Comparison of ENCODE assay signal across 30 cellular contexts in genomic region chr12:120990487-120991055, GRCh38. TPM values are rescaled to one million over a fixed set of nuclear protein-coding genes. Genes with fewer than 3 reads are reported as not detected.
DNase-seq lines count a peak whose midpoint lies in the region; ATAC-seq, FAIRE-seq and TF ChIP-seq lines count a peak whose summit lies in the region.
"Had no signal": no experiment of that assay in that cellular context is flagged by ENCODE, and none has a peak within 500 bp of the region (broad histone marks: within the 10 kb centered on the region; RNA-seq: fewer than 3 reads in every experiment).

No MANE protein-coding gene starts in this region.

- TF ChIP-seq RAD21 in K562 (CRISPR knock-in tag; conservative IDR thresholded peaks at IDR 0.05 in 1 of 2, IDR thresholded peaks at IDR 0.05 in 1 of 2) = no peak

- TF ChIP-seq EP300 in K562 (IDR thresholded peaks at IDR 0.05; ENCODE audit: low read length) = no peak

- in situ Hi-C loops in K562 (cut with MboI) = no loop called here

- H3K36me3 ChIP-seq in K562 (ENCODE audit: control insufficient read depth, insufficient read depth, low read length) = no peaks in the 10 kb centered on the region
- H3K36me3 ChIP-seq: BE2C, BLaER1 had no signal

- H3K9me3 Mint-ChIP-seq in activated naive CD4-positive, alpha-beta T cell treated with anti-CD3 and anti-CD28 coated beads, Interleukin-2, amount 10 ng/mL, durations not matched to agents 7 days and 5 days = no peaks in the 10 kb centered on the region
- H3K9me3 Mint-ChIP-seq in activated naive CD4-positive, alpha-beta T cell treated with anti-CD3 and anti-CD28 coated beads, Interleukin-2, amount 50 U/mL, for 72 hours = peaks cover 10 to 15% of the 10 kb centered on the region in 2 donors
- peaks cover 3% of the 10 kb centered on the region for H3K9me3 Mint-ChIP-seq in progenitor cell of endocrine pancreas (ENCODE audit: low read depth)
- H3K9me3 Mint-ChIP-seq: CD8-positive, alpha-beta memory T cell had no signal

- no peaks in the 10 kb centered on the region for H3K36me3 Mint-ChIP-seq in activated naive CD4-positive, alpha-beta T cell treated with anti-CD3 and anti-CD28 coated beads, Interleukin-2, amount 10 ng/mL, durations not matched to agents 7 days and 5 days
- H3K36me3 Mint-ChIP-seq in activated naive CD4-positive, alpha-beta T cell treated with anti-CD3 and anti-CD28 coated beads, Interleukin-2, amount 50 U/mL, for 72 hours = no peaks in the 10 kb centered on the region
- peaks cover 33% of the 10 kb centered on the region for H3K36me3 Mint-ChIP-seq in progenitor cell of endocrine pancreas (ENCODE audit: insufficient read depth)
- H3K36me3 Mint-ChIP-seq: CD14-positive monocyte; CD4-positive, alpha-beta memory T cell; CD4-positive, CD25-positive, alpha-beta regulatory T cell had no signal

- intact Hi-C loops in K562 (cut with micrococcal nuclease) = no loop called here

- H3K9ac ChIP-seq in K562 (ENCODE audit: insufficient read depth in 1 of 2, low read depth in 2 of 2, low read length in 2 of 2) = no peak overlapping the region
- H3K9ac ChIP-seq: BLaER1 had no signal

- H3K27ac Mint-ChIP-seq in activated naive CD4-positive, alpha-beta T cell treated with anti-CD3 and anti-CD28 coated beads, Interleukin-2, amount 10 ng/mL, durations not matched to agents 7 days and 5 days = peak overlapping the region; percentile 1
- no peak overlapping the region for H3K27ac Mint-ChIP-seq in activated naive CD4-positive, alpha-beta T cell treated with anti-CD3 and anti-CD28 coated beads, Interleukin-2, amount 50 U/mL, for 72 hours
- H3K27ac Mint-ChIP-seq in progenitor cell of endocrine pancreas = no peak overlapping the region
- H3K27ac Mint-ChIP-seq: CD14-positive monocyte; CD4-positive, CD25-positive, alpha-beta regulatory T cell had no signal

- no peaks in the 10 kb centered on the region for H3K9me3 ChIP-seq in K562 (replicated peaks; ENCODE audit: control insufficient read depth, insufficient read depth, low read depth, low read length)
- H3K9me3 ChIP-seq: BE2C, BLaER1 had no signal

- DNase-seq in activated naive CD4-positive, alpha-beta T cell treated with anti-CD3 and anti-CD28 coated beads, Interleukin-2, amount 10 ng/mL, durations not matched to agents 7 days and 5 days = no peak
- no peak for DNase-seq in activated naive CD4-positive, alpha-beta T cell treated with anti-CD3 and anti-CD28 coated beads, Interleukin-2, amount 50 U/mL, for 72 hours (ENCODE audit: low spot score in 2 of 2)
- no peak for DNase-seq in K562 (ENCODE audit: extremely low read depth in 1 of 4, low spot score in 3 of 4)
- no peak for DNase-seq in activated CD4-positive, CD25-positive, alpha-beta regulatory T cell treated with anti-CD3 and anti-CD28 coated beads, Interleukin-2, amount 50 U/mL, for 72 hours
- DNase-seq in progenitor cell of endocrine pancreas (ENCODE audit: low spot score, unreplicated experiment) = no peak
- DNase-seq: 8988T; ACHN; BE2C; C1 segment of cervical spinal cord; CD4-positive, alpha-beta memory T cell; CD4-positive, CD25-positive, alpha-beta regulatory T cell; CD8-positive, alpha-beta memory T cell; COR-L47; DMS 273 treated with DMSO at 0.1 percent for 48 hours; DMS153; DMS53; DMS79; DND-41; EL; GDM1 had no signal

- ATAC-seq in activated naive CD4-positive, alpha-beta T cell treated with anti-CD3 and anti-CD28 coated beads, Interleukin-2, amount 50 U/mL, for 72 hours = no peak
- ATAC-seq in K562 = no peak
- ATAC-seq: GM12878 had no signal

- CTCF ChIA-PET in activated naive CD4-positive, alpha-beta T cell treated with anti-CD3 and anti-CD28 coated beads, Interleukin-2, amount 10 ng/mL, durations not matched to agents 7 days and 5 days (lab: Charles Lee) = interaction anchor here (1.5 kb wide), 1 partner anchor 15 kb away, joined by 4 read pairs; no protein-coding TSS in a partner anchor
- CTCF ChIA-PET in K562 (lab: Yijun Ruan, JAX; ENCODE audit: low intra/inter-chr PET ratio) = no interaction called here

- peaks cover 3 to 44% of the 10 kb centered on the region in 2 experiments; a peak in 2 of 5 replicates for H3K27me3 ChIP-seq in K562 (ENCODE audit: control insufficient read depth in 2 of 2, insufficient read depth in 2 of 2, low read length in 2 of 2)
- H3K27me3 ChIP-seq: BE2C, BLaER1 had no signal

- no peak overlapping the region for H2AFZ ChIP-seq in K562 (ENCODE audit: low read depth, low read length)

- no peaks in the 10 kb centered on the region for H3K79me2 ChIP-seq in K562 (ENCODE audit: control insufficient read depth, insufficient read depth, low read length)

- POLR2A ChIA-PET in K562 (lab: Yijun Ruan, JAX) = no interaction called here

- 0 out of 2 replicates have a peak overlapping the region, but pooled peaks have one; percentile 9 for H3K27ac ChIP-seq in 22Rv1
- no peak overlapping the region for H3K27ac ChIP-seq in K562 (ENCODE audit: extremely low read depth, low read depth, low read length)
- H3K27ac ChIP-seq: BLaER1 had no signal

- no peaks in the 10 kb centered on the region for H3K4me1 Mint-ChIP-seq in activated naive CD4-positive, alpha-beta T cell treated with anti-CD3 and anti-CD28 coated beads, Interleukin-2, amount 10 ng/mL, durations not matched to agents 7 days and 5 days
- peaks cover 10% of the 10 kb centered on the region for H3K4me1 Mint-ChIP-seq in progenitor cell of endocrine pancreas (ENCODE audit: low read depth)
- H3K4me1 Mint-ChIP-seq: CD14-positive monocyte; CD4-positive, alpha-beta memory T cell; CD4-positive, CD25-positive, alpha-beta regulatory T cell; CD8-positive, alpha-beta memory T cell had no signal

- H3K9me1 ChIP-seq in K562 (ENCODE audit: control insufficient read depth, insufficient read depth, low read length) = peaks cover 3% of the 10 kb centered on the region

- FAIRE-seq in K562 (lab: Jason Lieb, UNC) = no peak
- FAIRE-seq: A204.1, GM12878, GM19239 had no signal

- no peak for TF ChIP-seq POLR2A in K562 (conservative IDR thresholded peaks at IDR 0.05)

- WGBS in K562 (ENCODE audit: insufficient coverage, low coverage, missing lambda C conversion rate) = 0% methylated on average over 2 of the region's 2 CpGs

- no peak overlapping the region for H3K4me2 ChIP-seq in K562 (ENCODE audit: insufficient read depth, low read length)
- H3K4me2 ChIP-seq: BLaER1 had no signal

- BruUV-seq in K562 (replicated peaks; lab: Mats Ljungman, UMichigan) = no TSS peak

- H3K27me3 Mint-ChIP-seq in activated naive CD4-positive, alpha-beta T cell treated with anti-CD3 and anti-CD28 coated beads, Interleukin-2, amount 10 ng/mL, durations not matched to agents 7 days and 5 days = peaks cover 30% of the 10 kb centered on the region
- H3K27me3 Mint-ChIP-seq in progenitor cell of endocrine pancreas = no peaks in the 10 kb centered on the region

- TF ChIP-seq CTCF in 22Rv1 (IDR thresholded peaks at IDR 0.05) (no peak), K562 (IDR thresholded peaks at IDR 0.05 in 2 of 3, conservative IDR thresholded peaks at IDR 0.05 in 1 of 3; ENCODE audit: insufficient read depth in 2 of 3, low read depth in 1 of 3, low read length in 3 of 3) (no peak), progenitor cell of endocrine pancreas (IDR thresholded peaks at IDR 0.05; ENCODE audit: unreplicated experiment) (no peak)

- H3K4me3 Mint-ChIP-seq in activated naive CD4-positive, alpha-beta T cell treated with anti-CD3 and anti-CD28 coated beads, Interleukin-2, amount 10 ng/mL, durations not matched to agents 7 days and 5 days = no peak overlapping the region
- H3K4me3 Mint-ChIP-seq in progenitor cell of endocrine pancreas (ENCODE audit: low read depth) = no peak overlapping the region
- H3K4me3 Mint-ChIP-seq: CD14-positive monocyte; CD4-positive, alpha-beta memory T cell; CD4-positive, CD25-positive, alpha-beta regulatory T cell; CD8-positive, alpha-beta memory T cell had no signal

- H3K4me3 ChIP-seq in K562 = no peak overlapping the region
- H3K4me3 ChIP-seq: BLaER1, GM12878 had no signal

- H4K20me1 ChIP-seq in K562 (replicated peaks; ENCODE audit: control insufficient read depth, insufficient read depth, low read length) = no peaks in the 10 kb centered on the region; the same call in 1 of the 2 replicates
- H4K20me1 ChIP-seq: BLaER1 had no signal

- no peaks in the 10 kb centered on the region for H3K4me1 ChIP-seq in K562 (replicated peaks in 1 of 2; ENCODE audit: control insufficient read depth in 2 of 2, insufficient read depth in 2 of 2, low read length in 2 of 2)
- H3K4me1 ChIP-seq: BE2C, BLaER1 had no signal

RNA-seq across cellular contexts. Expression of gene HNF1A, which starts 12.2 kb away (rescaled TPM):
- total RNA-seq in activated naive CD4-positive, alpha-beta T cell treated with anti-CD3 and anti-CD28 coated beads, Interleukin-2, amount 50 U/mL, for 72 hours = not detected
- total RNA-seq in K562 (2011; cell fraction: chromatin; rRNA removed; ENCODE audit: low replicate concordance) = not detected in 2 replicates
- 0.17 TPM in 1 of 2 replicates, not detected in the other for total RNA-seq in K562 (2011; cell fraction: nucleolus; rRNA removed)
- not detected in 2 replicates for total RNA-seq in K562 (2011; cell fraction: nucleoplasm; rRNA removed)
- not detected in 2 replicates for total RNA-seq in K562 (2014; rRNA removed)
- total RNA-seq in K562 (2014; rRNA removed; fragmentation: Illumina TruSeq; extraction: Trizol) = not detected in 2 replicates
- total RNA-seq in K562 (2015; rRNA removed; fragmentation: Illumina TruSeq; extraction: Trizol) = not detected in 2 replicates
- not detected in 2 replicates for total RNA-seq in K562 (2021)
- not detected in 2 replicates for polyA plus RNA-seq in K562 (2011; rRNA removed)
- 0.03 TPM in 1 of 2 replicates, not detected in the other for polyA plus RNA-seq in K562 (2011; cell fraction: cytosol; rRNA removed)
- not detected in 2 replicates for polyA plus RNA-seq in K562 (2011; cell fraction: nucleus; rRNA removed)
- 0.03 TPM in 1 of 2 replicates, not detected in the other for polyA plus RNA-seq in K562 (2012)
- not detected in 2 replicates for polyA plus RNA-seq in K562 (2014; fragmentation: Illumina TruSeq; extraction: Trizol)
- polyA plus RNA-seq in K562 (2014; fragmentation: Nextera tagmentation; extraction: Ambion mirVana) = not detected
- polyA plus RNA-seq in K562 (2014; rRNA removed) = not detected in 2 replicates
- not detected in 2 replicates for polyA minus RNA-seq in K562 (2011; rRNA and poly(A)+ RNA removed)
- polyA minus RNA-seq in K562 (2011; cell fraction: cytosol; rRNA and poly(A)+ RNA removed) = not detected in 2 replicates
- not detected in 2 replicates for polyA minus RNA-seq in K562 (2011; cell fraction: nucleus; rRNA and poly(A)+ RNA removed)
- total RNA-seq in progenitor cell of endocrine pancreas = 13.7 and 15.1 TPM in 2 replicates
- total RNA-seq: A673; CD4-positive, alpha-beta memory T cell; CD4-positive, CD25-positive, alpha-beta regulatory T cell; CD8-positive, alpha-beta memory T cell; Daoy; G401 had no signal
- polyA plus RNA-seq: AG04450; CD14-positive monocyte; CD4-positive, alpha-beta memory T cell; CD4-positive, CD25-positive, alpha-beta regulatory T cell; CD8-positive, alpha-beta memory T cell; GM12878 had no signal

RNA-seq across cellular contexts. Expression of gene C12orf43, which starts 25.7 kb away (rescaled TPM):
- 10 to 100 TPM; 16.9 to 19.9 TPM for total RNA-seq in activated naive CD4-positive, alpha-beta T cell treated with anti-CD3 and anti-CD28 coated beads, Interleukin-2, amount 50 U/mL, for 72 hours
- 13.8 and 21.2 TPM in 2 replicates for total RNA-seq in K562 (2011; cell fraction: chromatin; rRNA removed; ENCODE audit: low replicate concordance)
- total RNA-seq in K562 (2011; cell fraction: nucleolus; rRNA removed) = 13.0 and 18.5 TPM in 2 replicates
- 15.0 and 20.5 TPM in 2 replicates for total RNA-seq in K562 (2011; cell fraction: nucleoplasm; rRNA removed)
- total RNA-seq in K562 (2014; rRNA removed) (21.6 and 22.3 TPM in 2 replicates), K562 (2014; rRNA removed; fragmentation: Illumina TruSeq; extraction: Trizol) (10.4 and 11.4 TPM in 2 replicates), K562 (2015; rRNA removed; fragmentation: Illumina TruSeq; extraction: Trizol) (15.7 and 16.8 TPM in 2 replicates), K562 (2021) (19.6 and 20.8 TPM in 2 replicates), progenitor cell of endocrine pancreas (16.8 and 17.2 TPM in 2 replicates)
- polyA plus RNA-seq in K562 (2011; rRNA removed) (9.8 and 10.5 TPM in 2 replicates), K562 (2014; fragmentation: Illumina TruSeq; extraction: Trizol) (15.4 and 17.6 TPM in 2 replicates), K562 (2014; fragmentation: Nextera tagmentation; extraction: Ambion mirVana) (1 to 10 TPM; 4.3 to 6.5 TPM), K562 (2014; rRNA removed) (22.2 and 25.2 TPM in 2 replicates)
- polyA plus RNA-seq in K562 (2011; cell fraction: cytosol; rRNA removed) = 8.8 and 11.0 TPM in 2 replicates
- polyA plus RNA-seq in K562 (2011; cell fraction: nucleus; rRNA removed) = 8.4 and 9.5 TPM in 2 replicates
- 11.7 and 14.4 TPM in 2 replicates for polyA plus RNA-seq in K562 (2012)
- 5.5 and 6.8 TPM in 2 replicates for polyA minus RNA-seq in K562 (2011; rRNA and poly(A)+ RNA removed)
- 2.1 and 6.1 TPM in 2 replicates for polyA minus RNA-seq in K562 (2011; cell fraction: cytosol; rRNA and poly(A)+ RNA removed)
- 6.5 and 8.1 TPM in 2 replicates for polyA minus RNA-seq in K562 (2011; cell fraction: nucleus; rRNA and poly(A)+ RNA removed)

RNA-seq across cellular contexts. Expression of gene OASL, which starts 48.5 kb away (rescaled TPM):
- total RNA-seq in activated naive CD4-positive, alpha-beta T cell treated with anti-CD3 and anti-CD28 coated beads, Interleukin-2, amount 50 U/mL, for 72 hours = 10 to 100 TPM in 1 of 2 donors, 1 to 10 TPM in 1; 2.6 to 16.3 TPM
- total RNA-seq in K562 (2011; cell fraction: chromatin; rRNA removed; ENCODE audit: low replicate concordance) = not detected in 2 replicates
- total RNA-seq in K562 (2011; cell fraction: nucleolus; rRNA removed) = not detected in 2 replicates
- total RNA-seq in K562 (2011; cell fraction: nucleoplasm; rRNA removed) = not detected in 2 replicates
- total RNA-seq in K562 (2014; rRNA removed) (not detected in 2 replicates), K562 (2014; rRNA removed; fragmentation: Illumina TruSeq; extraction: Trizol) (not detected in 2 replicates), K562 (2015; rRNA removed; fragmentation: Illumina TruSeq; extraction: Trizol) (0.14 TPM in 1 of 2 replicates, not detected in the other), K562 (2021) (not detected in 2 replicates), progenitor cell of endocrine pancreas (not detected in 2 replicates)
- polyA plus RNA-seq in K562 (2011; rRNA removed) (not detected in 2 replicates), K562 (2014; fragmentation: Illumina TruSeq; extraction: Trizol) (not detected in 2 replicates), K562 (2014; fragmentation: Nextera tagmentation; extraction: Ambion mirVana) (not detected), K562 (2014; rRNA removed) (not detected in 2 replicates)
- not detected in 2 replicates for polyA plus RNA-seq in K562 (2011; cell fraction: cytosol; rRNA removed)
- polyA plus RNA-seq in K562 (2011; cell fraction: nucleus; rRNA removed) = not detected in 2 replicates
- polyA plus RNA-seq in K562 (2012) = 0.07 TPM in 1 of 2 replicates, not detected in the other
- polyA minus RNA-seq in K562 (2011; rRNA and poly(A)+ RNA removed) = not detected in 2 replicates
- polyA minus RNA-seq in K562 (2011; cell fraction: cytosol; rRNA and poly(A)+ RNA removed) = not detected in 2 replicates
- polyA minus RNA-seq in K562 (2011; cell fraction: nucleus; rRNA and poly(A)+ RNA removed) = not detected in 2 replicates
- total RNA-seq: G401 had no signal

Comparison
In these comparisons a context has a peak if more than half of its experiments do, and no peak if none do; other contexts are left out.
1. RNA of gene HNF1A, which starts 12.2 kb away (total RNA-seq): 13.7 to 15.1 TPM in progenitor cell of endocrine pancreas; not detected in activated naive CD4-positive, alpha-beta T cell treated with anti-CD3 and anti-CD28 coated beads, Interleukin-2, amount 50 U/mL, for 72 hours and 0.17 TPM in K562; every median in the first group is over 10 times any median in the second.